Comparison of ENCODE assay signal across 8 cellular contexts in genomic region chr17:18158022-18158600, GRCh38. TPM values are rescaled to one million over a fixed set of nuclear protein-coding genes. Genes with fewer than 3 reads are reported as not detected.
DNase-seq lines count a peak whose midpoint lies in the region; ATAC-seq and TF ChIP-seq lines count a peak whose summit lies in the region.

No MANE protein-coding gene starts in this region.

- H3K4me3 Mint-ChIP-seq in T-cell, result peak overlapping the region; percentile 69 to 82 (median 70)
- H3K4me3 Mint-ChIP-seq in osteocyte (ENCODE audit: unreplicated experiment), result no peak overlapping the region

- no peak for TF ChIP-seq CTCF in right atrium auricular region (IDR thresholded peaks at IDR 0.05)
- no peak for TF ChIP-seq CTCF in vagina (IDR thresholded peaks at IDR 0.05)
- TF ChIP-seq CTCF in osteocyte (IDR thresholded peaks at IDR 0.05), result no peak

- DNase-seq in T-cell (peak; percentile 84 to 96 (median 94)), right atrium auricular region (ENCODE audit: low spot score) (peak; percentile 96), renal cortical epithelial cell (ENCODE audit: low read depth) (peak; percentile 78), vagina (ENCODE audit: extremely low spot score in 2 of 2) (no peak), osteocyte (ENCODE audit: extremely low spot score, unreplicated experiment) (no peak)

- H3K27ac ChIP-seq in adipose tissue (ENCODE audit: low read depth, low read length) (peak overlapping the region; percentile 17), right atrium auricular region (peak overlapping the region; percentile 39 to 61), vagina (peak overlapping the region; percentile 81)

- H3K36me3 ChIP-seq in right atrium auricular region, result no peaks in the 10 kb centered on the region
- H3K36me3 ChIP-seq in vagina, result no peaks in the 10 kb centered on the region

- H3K4me1 ChIP-seq in right atrium auricular region, result peaks cover 0 to 22% of the 10 kb centered on the region in 2 donors
- H3K4me1 ChIP-seq in vagina, result peaks cover 33% of the 10 kb centered on the region

- H3K4me1 Mint-ChIP-seq in T-cell (peaks cover 12 to 22% (median 20%) of the 10 kb centered on the region in 3 donors), osteocyte (ENCODE audit: unreplicated experiment) (peaks cover 7% of the 10 kb centered on the region)

- WGBS in adipose tissue, 3 donors, result 5 to 8% (median 5%) methylated on average over 25 to 26 of the region's 26 CpGs

- H3K36me3 Mint-ChIP-seq in T-cell (no peaks in the 10 kb centered on the region), osteocyte (ENCODE audit: unreplicated experiment) (no peaks in the 10 kb centered on the region)

- peak; percentile 60 for ATAC-seq in HG03280 (IDR thresholded peaks at IDR 0.05; ENCODE audit: unreplicated experiment)
- ATAC-seq in T-cell (replicated peaks in 1 of 4), result peak; percentile 82 to 91 (median 86)

- H3K4me3 ChIP-seq in right atrium auricular region (peak overlapping the region; percentile 51 to 60), vagina (peak overlapping the region; percentile 38 to 50)

- H3K9me3 Mint-ChIP-seq in T-cell, result no peaks in the 10 kb centered on the region
- H3K9me3 Mint-ChIP-seq in osteocyte (ENCODE audit: unreplicated experiment), result no peaks in the 10 kb centered on the region

- CTCF ChIA-PET in T-cell (lab: Charles Lee), result interaction anchor here in 1 of 2 donors (0.5 kb wide), 1 partner anchor 59 kb away, joined by 7 read pairs; no protein-coding TSS in a partner anchor

- H3K9me3 ChIP-seq in right atrium auricular region (no peaks in the 10 kb centered on the region), vagina (no peaks in the 10 kb centered on the region)

- H3K27ac Mint-ChIP-seq in T-cell (peak overlapping the region; percentile 70 to 83), osteocyte (ENCODE audit: unreplicated experiment) (no peak overlapping the region)

- H3K27me3 Mint-ChIP-seq in T-cell (no peaks in the 10 kb centered on the region), osteocyte (ENCODE audit: unreplicated experiment) (peaks cover 2% of the 10 kb centered on the region)

- peak; percentile 32 for TF ChIP-seq POLR2A in GM15510 (IDR thresholded peaks at IDR 0.05; ENCODE audit: borderline replicate concordance, extremely low read depth, insufficient read length)
- TF ChIP-seq POLR2A in vagina (IDR thresholded peaks at IDR 0.05), result no peak

- intact Hi-C loops in vagina (cut with DNase I), result no loop called here

- POLR2A ChIA-PET in T-cell (lab: Charles Lee), result interaction anchor here in 1 of 2 donors (0.6 to 1.0 kb wide), 2 partner anchors 11 to 25 kb away, joined by 3 to 7 read pairs; partner anchors contain the start of gene ALKBH5

- H3K27me3 ChIP-seq in right atrium auricular region (no peaks in the 10 kb centered on the region), vagina (no peaks in the 10 kb centered on the region)

RNA-seq across cellular contexts. Expression of gene ALKBH5, which starts 25.5 kb away (rescaled TPM):
- total RNA-seq in T-cell (100 to 1,000 TPM in 4 of 5 donors, 10 to 100 TPM in 1; 99.0 to 122 (median 103) TPM), right atrium auricular region (100 to 1,000 TPM; 177 to 193 TPM), renal cortical epithelial cell (103 and 124 TPM in 2 replicates), vagina (77.3 TPM), osteocyte (89.4 and 95.9 TPM in 2 replicates)
- polyA plus RNA-seq in adipose tissue, result 10 to 100 TPM; 21.3 to 50.7 (median 24.4) TPM

RNA-seq across cellular contexts. Expression of gene MYO15A, which starts 49.6 kb away (rescaled TPM):
- 1 to 10 TPM in 4 of 5 donors, under 1 TPM in 1; 0.76 to 1.9 (median 1.3) TPM for total RNA-seq in T-cell
- polyA plus RNA-seq in adipose tissue, result under 1 TPM; 0.45 to 0.86 (median 0.68) TPM
- under 1 TPM in 1 of 2 donors, not detected in 1; 0.20 TPM for total RNA-seq in right atrium auricular region
- total RNA-seq in renal cortical epithelial cell, result 0.45 TPM in 1 of 2 replicates, not detected in the other
- 6.1 TPM for total RNA-seq in vagina
- total RNA-seq in osteocyte, result 0.21 and 0.37 TPM in 2 replicates

Comparison
In these comparisons a context has a peak if more than half of its experiments do, and no peak if none do; other contexts are left out.
1. DNase-seq: peak in T-cell (34 of 34), right atrium auricular region (single experiment) and renal cortical epithelial cell (single experiment); none in vagina (0 of 2) and osteocyte (single experiment).
2. H3K27ac ChIP-seq: peak in every context shown above with its lines; median percentile 81 in vagina; 50 in right atrium auricular region; 17 in adipose tissue.